In genomic region chr3:171829841-171830559, GRCh38 we compare ENCODE assay signal across 8 cellular contexts. TPM values are rescaled to one million over a fixed set of nuclear protein-coding genes. Genes with fewer than 3 reads are reported as not detected.
A peak's percentile ranks its signal among the peaks of the same experiment; 100 is the strongest.
DNase-seq lines count a peak whose midpoint lies in the region; ATAC-seq and TF ChIP-seq lines count a peak whose summit lies in the region.

No MANE protein-coding gene starts in this region.

- no peaks in the 10 kb centered on the region for H3K36me3 ChIP-seq in H7 (replicated peaks; ENCODE audit: control insufficient read depth, insufficient read depth, low read length)

- H3K4me1 Mint-ChIP-seq in progenitor cell of endocrine pancreas (ENCODE audit: low read depth): peaks cover 33% of the 10 kb centered on the region

- TF ChIP-seq CTCF in WI38 (IDR thresholded peaks at IDR 0.05; ENCODE audit: low read depth, low read length) (peak; percentile 71), progenitor cell of endocrine pancreas (IDR thresholded peaks at IDR 0.05; ENCODE audit: unreplicated experiment) (peak; percentile 64)

- no peaks in the 10 kb centered on the region for H3K27me3 ChIP-seq in H7 (ENCODE audit: control insufficient read depth, insufficient read depth, low read length)

- no peak overlapping the region for H3K4me3 Mint-ChIP-seq in progenitor cell of endocrine pancreas (ENCODE audit: low read depth)

- no peak overlapping the region for H3K4me3 ChIP-seq in H7 (ENCODE audit: insufficient read depth, low read depth, low read length)
- no peak overlapping the region for H3K4me3 ChIP-seq in WI38 (ENCODE audit: low read depth, low read length)

- DNase-seq in ELR (ENCODE audit: low read depth) (peak; percentile 80), H7 (peak; percentile 72), NCI-H2081 treated with DMSO at 0.1 percent for 48 hours (lab: John Stamatoyannopoulos, UW) (peak; percentile 23), Right ventricle myocardium superior (peak; percentile 91), progenitor cell of endocrine pancreas (ENCODE audit: low spot score, unreplicated experiment) (peak; percentile 36)
- no peak for DNase-seq in stimulated activated CD4-positive, alpha-beta T cell treated with anti-CD3 and anti-CD28 coated beads, Interleukin-4, amount 100 ng/mL, for 4 hours

- peak; percentile 87 for ATAC-seq in Right ventricle myocardium superior (ENCODE audit: poor library complexity)
- no peak for ATAC-seq in GM18870 (IDR thresholded peaks at IDR 0.05; ENCODE audit: unreplicated experiment)

- H3K27ac Mint-ChIP-seq in progenitor cell of endocrine pancreas: no peak overlapping the region

- H3K9me3 Mint-ChIP-seq in progenitor cell of endocrine pancreas (ENCODE audit: low read depth): no peaks in the 10 kb centered on the region

- no peaks in the 10 kb centered on the region for H3K36me3 Mint-ChIP-seq in progenitor cell of endocrine pancreas (ENCODE audit: insufficient read depth)

- intact Hi-C loops in Right ventricle myocardium superior (cut with DNase I): no loop called here

- H3K27me3 Mint-ChIP-seq in progenitor cell of endocrine pancreas: no peaks in the 10 kb centered on the region

RNA-seq across cellular contexts. Expression of gene TMEM212, which starts 13.1 kb away (rescaled TPM):
- not detected in 2 replicates for total RNA-seq in H7 (2014; rRNA removed; shearing (Covaris generic))
- total RNA-seq in Right ventricle myocardium superior: not detected
- not detected in 2 replicates for total RNA-seq in progenitor cell of endocrine pancreas

RNA-seq across cellular contexts. Expression of gene PLD1, which starts 19.7 kb away (rescaled TPM):
- total RNA-seq in H7 (2014; rRNA removed; shearing (Covaris generic)): 2.3 and 2.7 TPM in 2 replicates
- total RNA-seq in Right ventricle myocardium superior (64.3 TPM), progenitor cell of endocrine pancreas (143 and 156 TPM in 2 replicates)

Comparison
In these comparisons a context has a peak if more than half of its experiments do, and no peak if none do; other contexts are left out.
1. DNase-seq: peak in ELR (single experiment), H7 (single experiment), NCI-H2081 treated with DMSO at 0.1 percent for 48 hours (single experiment), Right ventricle myocardium superior (single experiment) and progenitor cell of endocrine pancreas (single experiment); none in stimulated activated CD4-positive, alpha-beta T cell treated with anti-CD3 and anti-CD28 coated beads, Interleukin-4, amount 100 ng/mL, for 4 hours (0 of 2).
2. RNA of gene PLD1, which starts 19.7 kb away (total RNA-seq): 143 to 156 TPM in progenitor cell of endocrine pancreas and 64.3 TPM in Right ventricle myocardium superior (single experiment); 2.3 to 2.7 TPM in H7; every median in the first group is over 10 times any median in the second.